In the genomic region with DNA sequence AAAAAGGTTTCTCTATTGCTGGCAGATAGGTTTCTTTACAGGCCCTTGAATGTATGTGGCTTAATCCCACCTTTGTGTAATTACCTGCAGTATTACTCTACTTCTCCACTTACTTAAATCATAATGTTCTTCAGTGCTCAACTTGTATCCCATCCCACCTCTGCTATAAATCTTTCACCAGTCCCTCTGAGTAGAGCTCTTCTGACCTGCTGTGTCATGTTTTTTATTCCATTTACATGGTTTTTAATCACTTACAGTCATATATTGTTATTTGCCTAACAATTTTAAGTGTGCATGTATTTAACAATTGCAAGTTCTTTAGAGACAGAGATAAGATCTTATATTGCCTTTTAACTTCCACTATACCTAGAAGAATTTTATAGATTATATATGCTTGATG, we compare ENCODE assay signal across 19 cellular contexts. TPM values are rescaled to one million over a fixed set of nuclear protein-coding genes. Genes with fewer than 3 reads are reported as not detected.
A peak's percentile ranks its signal among the peaks of the same experiment; 100 is the strongest.
DNase-seq lines count a peak whose midpoint lies in the region; ATAC-seq, FAIRE-seq and TF ChIP-seq lines count a peak whose summit lies in the region.
"Had no signal": no experiment of that assay in that cellular context is flagged by ENCODE, and none has a peak within 500 bp of the region (broad histone marks: within the 10 kb centered on the region; RNA-seq: fewer than 3 reads in every experiment).

No MANE protein-coding gene starts in this region.

- FAIRE-seq in astrocyte (lab: Jason Lieb, UNC) = no peak
- FAIRE-seq: bronchial epithelial cell had no signal

- CTCF ChIA-PET in A673 (lab: Charles Lee) = no interaction called here

- TF ChIP-seq CTCF in A673 (conservative IDR thresholded peaks at IDR 0.05; ENCODE audit: low read depth, low read length) (no peak), MM.1S (IDR thresholded peaks at IDR 0.05; ENCODE audit: low read length) (no peak), astrocyte (IDR thresholded peaks at IDR 0.05; ENCODE audit: insufficient read depth, low read depth, low read length) (no peak), mesothelial cell of epicardium (IDR thresholded peaks at IDR 0.05; ENCODE audit: unreplicated experiment) (no peak)

- H3K4me1 ChIP-seq in A673 (ENCODE audit: insufficient read depth, low read length, poor library complexity, severe bottlenecking) = peaks cover 36% of the 10 kb centered on the region
- H3K4me1 ChIP-seq in BLaER1 treated with 17β-estradiol and CSF1 and Interleukin-3, amounts not matched to agents 10 nM and 100 nM = peaks cover 12 to 45% (median 24%) of the 10 kb centered on the region in 10 experiments; a peak in 19 of 20 replicates
- peaks cover 30% of the 10 kb centered on the region for H3K4me1 ChIP-seq in MM.1S (ENCODE audit: low read length)
- H3K4me1 ChIP-seq in astrocyte (ENCODE audit: insufficient read depth, low read length) = peaks cover 9% of the 10 kb centered on the region

- H3K9me3 Mint-ChIP-seq in astrocyte (ENCODE audit: unreplicated experiment) (peaks cover 3% of the 10 kb centered on the region), mesothelial cell of epicardium (no peaks in the 10 kb centered on the region)
- H3K9me3 Mint-ChIP-seq: activated naive CD4-positive, alpha-beta T cell treated with anti-CD3 and anti-CD28 coated beads, Interleukin-2, amount 10 ng/mL, durations not matched to agents 7 days and 5 days; stimulated activated memory B cell treated with anti-CD40 and anti-IgM and Interleukin-4, amounts not matched to agents 10 μg/mL and 1 μg/mL and 100 μg/mL, for 72 hours had no signal

- peak overlapping the region; percentile 8 for H3K4me3 ChIP-seq in A673 (ENCODE audit: low read depth, low read length, poor library complexity, severe bottlenecking)
- no peak overlapping the region for H3K4me3 ChIP-seq in BLaER1 treated with 17β-estradiol and CSF1 and Interleukin-3, amounts not matched to agents 10 nM and 100 nM
- H3K4me3 ChIP-seq in MM.1S (ENCODE audit: low read length) = no peak overlapping the region
- H3K4me3 ChIP-seq in astrocyte (ENCODE audit: insufficient read depth, low read depth, low read length) = no peak overlapping the region

- H3K27me3 ChIP-seq in A673 (replicated peaks; ENCODE audit: insufficient read depth, low read depth, low read length, poor library complexity) (no peaks in the 10 kb centered on the region), MM.1S (replicated peaks; ENCODE audit: insufficient read depth, low read length) (no peaks in the 10 kb centered on the region), astrocyte (ENCODE audit: insufficient read depth, low read length) (no peaks in the 10 kb centered on the region)
- no peaks in the 10 kb centered on the region for H3K27me3 ChIP-seq in BLaER1 treated with 17β-estradiol and CSF1 and Interleukin-3, amounts not matched to agents 10 nM and 100 nM

- H3K9me3 ChIP-seq in A673 (ENCODE audit: low read depth, low read length, poor library complexity, severe bottlenecking) (peaks cover 4% of the 10 kb centered on the region), MM.1S (replicated peaks; ENCODE audit: insufficient read depth, low read length) (no peaks in the 10 kb centered on the region), astrocyte (ENCODE audit: insufficient read depth, low read depth, low read length) (no peaks in the 10 kb centered on the region)
- H3K9me3 ChIP-seq in BLaER1 treated with 17β-estradiol and CSF1 and Interleukin-3, amounts not matched to agents 10 nM and 100 nM (replicated peaks in 1 of 11) = peaks cover 0 to 12% (median 7%) of the 10 kb centered on the region in 11 experiments; a peak in 14 of 22 replicates

- peak overlapping the region in 10 of 11 experiments; percentile 53 to 91 (median 84); a peak in 19 of 22 replicates for H3K4me2 ChIP-seq in BLaER1 treated with 17β-estradiol and CSF1 and Interleukin-3, amounts not matched to agents 10 nM and 100 nM
- peak overlapping the region; percentile 77 for H3K4me2 ChIP-seq in MM.1S (ENCODE audit: low read depth, low read length)
- no peak overlapping the region for H3K4me2 ChIP-seq in astrocyte (ENCODE audit: low read length)

- no peaks in the 10 kb centered on the region for H4K20me1 ChIP-seq in BLaER1 treated with 17β-estradiol and CSF1 and Interleukin-3, amounts not matched to agents 10 nM and 100 nM
- no peaks in the 10 kb centered on the region for H4K20me1 ChIP-seq in MM.1S (ENCODE audit: insufficient read depth, low read length)
- no peaks in the 10 kb centered on the region for H4K20me1 ChIP-seq in astrocyte (ENCODE audit: insufficient read depth, low read length)

- peaks cover 2% of the 10 kb centered on the region for H3K36me3 Mint-ChIP-seq in astrocyte (ENCODE audit: low read depth, unreplicated experiment)
- H3K36me3 Mint-ChIP-seq in mesothelial cell of epicardium = peaks cover 13% of the 10 kb centered on the region

- POLR2A ChIA-PET in A673 (lab: Charles Lee; ENCODE audit: low non-redundant PET) = no interaction called here

- intact Hi-C loops in A673 (cut with micrococcal nuclease; ENCODE audit: unreplicated experiment) = no loop called here

- peaks cover 22% of the 10 kb centered on the region for H3K4me1 Mint-ChIP-seq in astrocyte (ENCODE audit: low read depth, unreplicated experiment)
- peaks cover 41% of the 10 kb centered on the region for H3K4me1 Mint-ChIP-seq in mesothelial cell of epicardium

- ATAC-seq in HG03159 (IDR thresholded peaks at IDR 0.05; ENCODE audit: unreplicated experiment) (no peak), GM21526 (IDR thresholded peaks at IDR 0.05; ENCODE audit: low FRiP score, unreplicated experiment) (no peak)
- ATAC-seq: stimulated activated memory B cell treated with anti-CD40 and anti-IgM and Interleukin-4, amounts not matched to agents 10 μg/mL and 1 μg/mL and 100 μg/mL, for 72 hours had no signal

- H3K36me3 ChIP-seq in A673 (ENCODE audit: insufficient read depth, low read length, poor library complexity, severe bottlenecking) (peaks cover 31% of the 10 kb centered on the region), MM.1S (replicated peaks; ENCODE audit: insufficient read depth, low read length) (peaks cover 5% of the 10 kb centered on the region), astrocyte (ENCODE audit: insufficient read depth, low read length) (no peaks in the 10 kb centered on the region)
- H3K36me3 ChIP-seq in BLaER1 treated with 17β-estradiol and CSF1 and Interleukin-3, amounts not matched to agents 10 nM and 100 nM = peaks cover 24 to 48% (median 34%) of the 10 kb centered on the region in 11 experiments

- H3F3A ChIP-seq in MM.1S (ENCODE audit: insufficient read depth, low read length) = peaks cover 22% of the 10 kb centered on the region

- no peaks in the 10 kb centered on the region for H3K27me3 Mint-ChIP-seq in astrocyte (ENCODE audit: low read depth, unreplicated experiment)
- no peaks in the 10 kb centered on the region for H3K27me3 Mint-ChIP-seq in mesothelial cell of epicardium (ENCODE audit: low read depth)

- H3K27ac ChIP-seq in A673 (ENCODE audit: low read depth, low read length, poor library complexity, severe bottlenecking) (no peak overlapping the region), MM.1S (ENCODE audit: low read length) (no peak overlapping the region), astrocyte (ENCODE audit: low read depth, low read length) (no peak overlapping the region)
- no peak overlapping the region for H3K27ac ChIP-seq in BLaER1 treated with 17β-estradiol and CSF1 and Interleukin-3, amounts not matched to agents 10 nM and 100 nM

- DNase-seq in A673 (ENCODE audit: low spot score) = no peak
- DNase-seq in MM.1S = no peak
- no peak for DNase-seq in astrocyte (ENCODE audit: low read depth)
- DNase-seq in mesothelial cell of epicardium (ENCODE audit: low spot score in 2 of 2, unreplicated experiment in 2 of 2) = no peak
- DNase-seq in SHP77 (lab: John Stamatoyannopoulos, UW) = no peak
- DNase-seq: activated naive CD4-positive, alpha-beta T cell treated with anti-CD3 and anti-CD28 coated beads, Interleukin-2, amount 10 ng/mL, durations not matched to agents 7 days and 5 days; C1 segment of cervical spinal cord; DMS79 treated with DMSO at 0.1 percent for 48 hours; HCEC 1CT; NCI-H1105 treated with DMSO at 0.1 percent for 48 hours; NCI-H2171; NCI-H774; stimulated activated CD4-positive, alpha-beta T cell treated with anti-CD3 and anti-CD28 coated beads, Interleukin-12 subunit alpha, Interleukin-12 subunit beta, amount 100 ng/mL, for 4 hours; trophoblast cell had no signal

- H3K9me2 ChIP-seq in MM.1S (replicated peaks; ENCODE audit: insufficient read depth, low read length) = no peaks in the 10 kb centered on the region

- peak overlapping the region in 1 of 11 experiments; percentile 90; a peak in 1 of 22 replicates for H3K9ac ChIP-seq in BLaER1 treated with 17β-estradiol and CSF1 and Interleukin-3, amounts not matched to agents 10 nM and 100 nM
- H3K9ac ChIP-seq in MM.1S (ENCODE audit: low read length) = no peak overlapping the region
- H3K9ac ChIP-seq in astrocyte (ENCODE audit: low read length) = no peak overlapping the region

- H2AFZ ChIP-seq in MM.1S (ENCODE audit: low read length) = no peak overlapping the region
- H2AFZ ChIP-seq in astrocyte (ENCODE audit: low read depth, low read length) = no peak overlapping the region

- BruUV-seq in A673 (replicated peaks; lab: Mats Ljungman, UMichigan) = no TSS peak

- H3K27ac Mint-ChIP-seq in astrocyte (ENCODE audit: unreplicated experiment) = no peak overlapping the region
- H3K27ac Mint-ChIP-seq in mesothelial cell of epicardium = no peak overlapping the region
- H3K27ac Mint-ChIP-seq: activated naive CD4-positive, alpha-beta T cell treated with anti-CD3 and anti-CD28 coated beads, Interleukin-2, amount 10 ng/mL, durations not matched to agents 7 days and 5 days; stimulated activated memory B cell treated with anti-CD40 and anti-IgM and Interleukin-4, amounts not matched to agents 10 μg/mL and 1 μg/mL and 100 μg/mL, for 72 hours had no signal

- peak overlapping the region; percentile 10 for H3K4me3 Mint-ChIP-seq in astrocyte (ENCODE audit: unreplicated experiment)
- H3K4me3 Mint-ChIP-seq in mesothelial cell of epicardium = no peak overlapping the region
- H3K4me3 Mint-ChIP-seq: stimulated activated memory B cell treated with anti-CD40 and anti-IgM and Interleukin-4, amounts not matched to agents 10 μg/mL and 1 μg/mL and 100 μg/mL, for 72 hours had no signal

- H3K79me2 ChIP-seq in MM.1S (ENCODE audit: low read length) (peaks cover 62% of the 10 kb centered on the region), astrocyte (ENCODE audit: insufficient read depth, low read length) (peaks cover 23% of the 10 kb centered on the region)

RNA-seq across cellular contexts. Expression of gene TSEN15, which starts 2.4 kb away (rescaled TPM):
- total RNA-seq in A673 (2021) (57.0 and 70.7 TPM in 2 replicates), astrocyte (28.0 and 29.3 TPM in 2 replicates), mesothelial cell of epicardium (28.7 to 32.8 TPM (median 31.4 TPM) in 3 replicates)

RNA-seq across cellular contexts. Expression of gene COLGALT2, which starts 16.4 kb away (rescaled TPM):
- total RNA-seq in A673 (2021) (15.4 and 17.2 TPM in 2 replicates), astrocyte (5.4 and 5.8 TPM in 2 replicates), mesothelial cell of epicardium (3.7 to 3.8 TPM (median 3.8 TPM) in 3 replicates)
- total RNA-seq: bronchial epithelial cell had no signal
